Comparison of ENCODE assay signal across 15 cellular contexts in the genomic region with DNA sequence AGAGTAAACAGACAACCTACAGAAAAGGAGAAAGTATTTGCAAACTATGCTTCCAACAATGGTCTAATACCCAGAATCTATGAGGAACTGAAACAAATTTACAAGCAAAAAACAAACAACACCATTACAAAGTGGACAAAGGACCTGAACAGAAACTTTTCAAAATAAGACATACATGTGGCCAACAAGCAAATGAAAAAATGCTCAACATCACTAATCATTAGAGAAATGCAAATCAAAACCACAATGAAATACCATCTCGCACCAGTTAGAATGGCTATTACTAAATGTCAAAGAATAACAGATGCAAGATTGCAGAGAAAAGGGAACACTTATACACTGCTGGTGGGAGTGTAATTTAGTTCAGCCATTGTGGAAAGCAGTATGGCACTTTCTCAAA.
DNase-seq lines count a peak whose midpoint lies in the region; ATAC-seq and TF ChIP-seq lines count a peak whose summit lies in the region.
"Had no signal": no experiment of that assay in that cellular context is flagged by ENCODE, and none has a peak within 500 bp of the region (broad histone marks: within the 10 kb centered on the region; RNA-seq: fewer than 3 reads in every experiment).

No MANE protein-coding gene starts in this region.

- TF ChIP-seq POLR2A in spleen (IDR thresholded peaks at IDR 0.05): no peak

- intact Hi-C loops in spleen (cut with DNase I; ENCODE audit: low total_unique reads) (no loop called here), right cardiac atrium (cut with DNase I) (no loop called here)

- H3K4me3 Mint-ChIP-seq in immature natural killer cell: no peak overlapping the region
- H3K4me3 Mint-ChIP-seq: activated T-cell treated with anti-CD3 and anti-CD28 coated beads, Interleukin-2, amount 50 U/mL, for 72 hours had no signal

- H3K4me1 ChIP-seq in spleen (peaks cover 0 to 3% (median 0%) of the 10 kb centered on the region in 6 donors), right cardiac atrium (ENCODE audit: control insufficient read depth, insufficient read depth, low read length) (no peaks in the 10 kb centered on the region)
- H3K4me1 ChIP-seq: ascending aorta had no signal

- no peaks in the 10 kb centered on the region for H3K36me3 Mint-ChIP-seq in immature natural killer cell

- WGBS in spleen, 5 donors: 66 to 82% (median 77%) methylated on average over 1 of the region's 1 CpG
- WGBS in right cardiac atrium: 92% methylated on average over 1 of the region's 1 CpG

- peaks cover 0 to 11% (median 5%) of the 10 kb centered on the region in 6 donors for H3K9me3 Mint-ChIP-seq in immature natural killer cell

- no peak for TF ChIP-seq CTCF in GM06990 (IDR thresholded peaks at IDR 0.05; ENCODE audit: insufficient read depth, low read length, poor library complexity, severe bottlenecking)
- TF ChIP-seq CTCF in spleen (IDR thresholded peaks at IDR 0.05 in 8 of 11, conservative IDR thresholded peaks at IDR 0.05 in 3 of 11): no peak

- H3K36me3 ChIP-seq in GM06990 (ENCODE audit: control insufficient read depth, insufficient read depth, low read length): no peaks in the 10 kb centered on the region
- peaks cover 0 to 29% (median 0%) of the 10 kb centered on the region in 6 donors for H3K36me3 ChIP-seq in spleen
- H3K36me3 ChIP-seq: ascending aorta, thoracic aorta had no signal

- no peaks in the 10 kb centered on the region for H3K27me3 ChIP-seq in GM06990 (replicated peaks; ENCODE audit: control insufficient read depth, insufficient read depth, low read length)
- no peaks in the 10 kb centered on the region for H3K27me3 ChIP-seq in spleen (replicated peaks in 1 of 7)
- H3K27me3 ChIP-seq in right cardiac atrium (ENCODE audit: control insufficient read depth, insufficient read depth): no peaks in the 10 kb centered on the region
- H3K27me3 ChIP-seq: ascending aorta had no signal

- no peak overlapping the region for H3K27ac ChIP-seq in spleen
- no peak overlapping the region for H3K27ac ChIP-seq in right cardiac atrium (ENCODE audit: low read length)
- H3K27ac ChIP-seq: ascending aorta, thoracic aorta had no signal

- DNase-seq in GM06990 (ENCODE audit: extremely low read depth, insufficient read length): peak; percentile 11
- no peak for DNase-seq in spleen
- DNase-seq in immature natural killer cell: no peak
- DNase-seq in DMS79 treated with DMSO at 0.1 percent for 48 hours (lab: John Stamatoyannopoulos, UW): no peak
- DNase-seq in right cardiac atrium: no peak
- DNase-seq: 8988T; activated CD4-positive, alpha-beta T cell treated with anti-CD3 and anti-CD28 coated beads for 1 hour; activated T-cell treated with anti-CD3 and anti-CD28 coated beads, Interleukin-2, amount 50 U/mL, for 72 hours; KBM-7; NCI-H2029 had no signal

- ATAC-seq in GM19351 (IDR thresholded peaks at IDR 0.05; ENCODE audit: unreplicated experiment) (peak; percentile 82), HG02588 (IDR thresholded peaks at IDR 0.05; ENCODE audit: unreplicated experiment) (peak; percentile 74), HG03139 (IDR thresholded peaks at IDR 0.05; ENCODE audit: unreplicated experiment) (peak; percentile 68), right cardiac atrium (no peak)
- ATAC-seq: activated T-cell treated with anti-CD3 and anti-CD28 coated beads, Interleukin-2, amount 50 U/mL, for 72 hours had no signal

- no peak overlapping the region for H3K27ac Mint-ChIP-seq in immature natural killer cell
- H3K27ac Mint-ChIP-seq: activated T-cell treated with anti-CD3 and anti-CD28 coated beads, Interleukin-2, amount 50 U/mL, for 72 hours had no signal

- peaks cover 0 to 37% (median 21%) of the 10 kb centered on the region in 8 donors for H3K9me3 ChIP-seq in spleen
- H3K9me3 ChIP-seq in right cardiac atrium (ENCODE audit: control insufficient read depth, low read length): no peaks in the 10 kb centered on the region
- H3K9me3 ChIP-seq: ascending aorta, thoracic aorta had no signal

- H3K4me1 Mint-ChIP-seq in immature natural killer cell: no peaks in the 10 kb centered on the region

- H3K27me3 Mint-ChIP-seq in immature natural killer cell (ENCODE audit: low read depth in 3 of 3): peaks cover 0 to 2% (median 1%) of the 10 kb centered on the region in 3 donors

- H3K4me3 ChIP-seq in GM06990 (replicated peaks; ENCODE audit: low read depth, low read length) (no peak overlapping the region), spleen (no peak overlapping the region), right cardiac atrium (ENCODE audit: low read length) (no peak overlapping the region)
- H3K4me3 ChIP-seq: ascending aorta, thoracic aorta had no signal

Comparison
In these comparisons a context has a peak if more than half of its experiments do, and no peak if none do; other contexts are left out.
1. ATAC-seq: peak in GM19351 (single experiment), HG02588 (single experiment) and HG03139 (single experiment); none in right cardiac atrium (0 of 2).